Comparison of ENCODE assay signal across 8 cellular contexts in the genomic region with DNA sequence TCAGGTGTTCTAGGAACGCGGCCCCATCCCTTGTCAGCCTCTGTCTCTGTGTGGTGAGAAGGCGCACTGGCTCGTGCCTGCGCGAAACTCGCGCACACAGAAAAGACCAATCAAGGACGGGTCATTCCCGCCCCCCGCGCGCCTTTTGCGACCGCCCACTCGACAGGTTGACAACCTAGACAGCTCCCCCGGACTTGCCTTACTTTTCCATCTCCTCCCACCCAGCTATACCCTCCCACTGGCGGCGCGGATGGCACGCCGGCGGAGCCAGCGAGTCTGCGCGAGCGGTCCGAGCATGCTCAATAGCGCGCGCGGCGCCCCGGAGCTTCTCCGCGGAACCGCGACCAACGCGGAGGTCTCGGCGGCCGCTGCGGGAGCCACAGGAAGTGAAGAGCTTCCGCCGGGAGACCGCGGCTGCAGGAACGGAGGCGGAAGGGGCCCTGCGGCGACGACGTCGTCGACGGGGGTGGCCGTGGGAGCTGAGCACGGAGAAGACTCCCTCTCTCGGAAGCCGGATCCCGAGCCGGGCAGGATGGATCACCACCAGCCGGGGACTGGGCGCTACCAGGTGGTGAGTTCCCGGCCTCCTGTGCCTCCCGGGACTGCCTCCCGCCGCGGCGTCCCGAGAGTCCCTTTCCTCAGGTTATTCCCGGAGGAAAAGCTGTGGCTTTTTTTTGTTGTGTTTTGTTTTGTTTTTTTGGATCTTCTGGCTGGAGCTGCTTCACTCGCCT. TPM values are rescaled to one million over a fixed set of nuclear protein-coding genes. Genes with fewer than 3 reads are reported as not detected.
A peak's percentile ranks its signal among the peaks of the same experiment; 100 is the strongest.
DNase-seq lines count a peak whose midpoint lies in the region; ATAC-seq and TF ChIP-seq lines count a peak whose summit lies in the region.

Gene NDFIP2, plus strand, starts transcription at position 202 of the 731 bp plus-strand sequence. Its CDS starts 49 bp downstream, at position 251.

- peak within 1 kb of the TSS; percentile 74 for H3K27ac ChIP-seq in parathyroid adenoma
- H3K27ac ChIP-seq in tibial artery, result peak within 1 kb of the TSS; percentile 63 to 67

- peak; percentile 88 for ATAC-seq in HG02610 (IDR thresholded peaks at IDR 0.05; ENCODE audit: unreplicated experiment)
- peak; percentile 95 for ATAC-seq in Right ventricle myocardium superior (ENCODE audit: poor library complexity)

- peak within 1 kb of the TSS; percentile 87 for H3K4me2 ChIP-seq in parathyroid adenoma (ENCODE audit: low read length)

- H3K79me2 ChIP-seq in parathyroid adenoma, result peaks cover 4% of the 10 kb centered on the region

- H3K27me3 ChIP-seq in parathyroid adenoma (ENCODE audit: control insufficient read depth, insufficient read depth, low read length) (no peaks in the 10 kb centered on the region), tibial artery (no peaks in the 10 kb centered on the region)

- H3K4me1 ChIP-seq in parathyroid adenoma (no peaks in the 10 kb centered on the region), tibial artery (peaks cover 3 to 11% (median 9%) of the 10 kb centered on the region in 4 donors)

- H3K9ac ChIP-seq in parathyroid adenoma, result peak within 1 kb of the TSS; percentile 67

- intact Hi-C loops in Right ventricle myocardium superior (cut with DNase I) (loop anchor here (5.0 kb wide), 1 partner anchor 51 kb away; no protein-coding TSS in a partner anchor), tibial artery (cut with DNase I; ENCODE audit: low total_unique reads) (loop anchor here (5.0 kb wide), 1 partner anchor 51 kb away; no protein-coding TSS in a partner anchor)

- TF ChIP-seq CTCF in GM10266 (IDR thresholded peaks at IDR 0.05; ENCODE audit: control insufficient read depth, insufficient read depth, low read depth, missing control alignments), result no peak
- TF ChIP-seq CTCF in parathyroid adenoma (IDR thresholded peaks at IDR 0.05), result no peak
- TF ChIP-seq CTCF in tibial artery (IDR thresholded peaks at IDR 0.05), result no peak

- H3K36me3 ChIP-seq in parathyroid adenoma (ENCODE audit: control insufficient read depth, insufficient read depth, low read length), result no peaks in the 10 kb centered on the region
- no peaks in the 10 kb centered on the region for H3K36me3 ChIP-seq in tibial artery

- peak within 1 kb of the TSS; percentile 90 for H2AFZ ChIP-seq in parathyroid adenoma

- peak; percentile 68 for DNase-seq in GM10266 (ENCODE audit: extremely low spot score)
- peak; percentile 77 for DNase-seq in NCI-H1105 (lab: John Stamatoyannopoulos, UW)
- DNase-seq in SW 1271 (lab: John Stamatoyannopoulos, UW), result peak; percentile 73 to 81
- DNase-seq in activated naive CD8-positive, alpha-beta T cell treated with anti-CD3 and anti-CD28 coated beads, Interleukin-2, amount 50 U/mL, for 16 hours (ENCODE audit: low read depth, low spot score), result peak; percentile 74
- peak; percentile 92 for DNase-seq in Right ventricle myocardium superior
- peak; percentile 74 to 88 for DNase-seq in tibial artery

- H3K9me3 ChIP-seq in parathyroid adenoma (ENCODE audit: control insufficient read depth, low read length), result no peaks in the 10 kb centered on the region
- no peaks in the 10 kb centered on the region for H3K9me3 ChIP-seq in tibial artery

- H3K4me3 ChIP-seq in parathyroid adenoma (ENCODE audit: low read depth, low read length), result peak within 1 kb of the TSS; percentile 88
- H3K4me3 ChIP-seq in tibial artery, result peak within 1 kb of the TSS; percentile 67 to 75

RNA-seq across cellular contexts. Expression of gene NDFIP2, which starts in this region (rescaled TPM):
- total RNA-seq in Right ventricle myocardium superior, result 33.9 TPM

Comparison
In these comparisons a context has a peak if more than half of its experiments do, and no peak if none do; other contexts are left out.
1. Peak in every context shown above with its lines: DNase-seq, ATAC-seq, H3K4me3 ChIP-seq and H3K27ac ChIP-seq.